ENCODE assay signal across 1 cellular context in the genomic region with DNA sequence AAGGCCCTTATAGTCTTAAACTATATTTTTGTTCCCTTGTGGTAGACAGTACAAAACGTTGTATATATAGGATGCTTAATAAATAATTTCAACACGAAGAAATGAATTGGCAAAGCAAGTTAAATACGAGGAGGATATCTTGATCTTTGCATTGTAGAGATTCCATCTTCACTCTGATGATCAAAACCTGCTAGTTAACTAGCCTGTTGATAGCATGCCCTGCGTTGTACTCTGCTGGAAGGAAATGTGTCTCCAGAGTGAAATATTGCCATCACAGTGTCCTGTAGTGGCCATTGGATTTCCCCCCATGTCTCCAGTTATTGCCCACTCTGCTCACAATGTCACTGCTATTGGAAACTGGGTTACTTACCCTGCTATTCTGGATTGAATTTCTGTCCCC.
TF ChIP-seq lines count a peak whose summit lies in the region.

No MANE protein-coding gene starts in this region.

TF ChIP-seq in SK-N-SH, 30 proteins besides CTCF, POLR2A, EP300 and RAD21:
- TF ChIP-seq, protein P1, sequence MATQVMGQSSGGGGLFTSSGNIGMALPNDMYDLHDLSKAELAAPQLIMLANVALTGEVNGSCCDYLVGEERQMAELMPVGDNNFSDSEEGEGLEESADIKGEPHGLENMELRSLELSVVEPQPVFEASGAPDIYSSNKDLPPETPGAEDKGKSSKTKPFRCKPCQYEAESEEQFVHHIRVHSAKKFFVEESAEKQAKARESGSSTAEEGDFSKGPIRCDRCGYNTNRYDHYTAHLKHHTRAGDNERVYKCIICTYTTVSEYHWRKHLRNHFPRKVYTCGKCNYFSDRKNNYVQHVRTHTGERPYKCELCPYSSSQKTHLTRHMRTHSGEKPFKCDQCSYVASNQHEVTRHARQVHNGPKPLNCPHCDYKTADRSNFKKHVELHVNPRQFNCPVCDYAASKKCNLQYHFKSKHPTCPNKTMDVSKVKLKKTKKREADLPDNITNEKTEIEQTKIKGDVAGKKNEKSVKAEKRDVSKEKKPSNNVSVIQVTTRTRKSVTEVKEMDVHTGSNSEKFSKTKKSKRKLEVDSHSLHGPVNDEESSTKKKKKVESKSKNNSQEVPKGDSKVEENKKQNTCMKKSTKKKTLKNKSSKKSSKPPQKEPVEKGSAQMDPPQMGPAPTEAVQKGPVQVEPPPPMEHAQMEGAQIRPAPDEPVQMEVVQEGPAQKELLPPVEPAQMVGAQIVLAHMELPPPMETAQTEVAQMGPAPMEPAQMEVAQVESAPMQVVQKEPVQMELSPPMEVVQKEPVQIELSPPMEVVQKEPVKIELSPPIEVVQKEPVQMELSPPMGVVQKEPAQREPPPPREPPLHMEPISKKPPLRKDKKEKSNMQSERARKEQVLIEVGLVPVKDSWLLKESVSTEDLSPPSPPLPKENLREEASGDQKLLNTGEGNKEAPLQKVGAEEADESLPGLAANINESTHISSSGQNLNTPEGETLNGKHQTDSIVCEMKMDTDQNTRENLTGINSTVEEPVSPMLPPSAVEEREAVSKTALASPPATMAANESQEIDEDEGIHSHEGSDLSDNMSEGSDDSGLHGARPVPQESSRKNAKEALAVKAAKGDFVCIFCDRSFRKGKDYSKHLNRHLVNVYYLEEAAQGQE (IDR thresholded peaks at IDR 0.05; ENCODE audit: low read depth, low read length): no peak
- TF ChIP-seq RCOR1 (IDR thresholded peaks at IDR 0.05; ENCODE audit: low read length): no peak
- no peak for TF ChIP-seq FOSL2 (IDR thresholded peaks at IDR 0.05; ENCODE audit: borderline replicate concordance, low read depth)
- no peak for TF ChIP-seq SIN3A (IDR thresholded peaks at IDR 0.05; ENCODE audit: borderline replicate concordance, low read depth, low read length)
- TF ChIP-seq, protein P2, sequence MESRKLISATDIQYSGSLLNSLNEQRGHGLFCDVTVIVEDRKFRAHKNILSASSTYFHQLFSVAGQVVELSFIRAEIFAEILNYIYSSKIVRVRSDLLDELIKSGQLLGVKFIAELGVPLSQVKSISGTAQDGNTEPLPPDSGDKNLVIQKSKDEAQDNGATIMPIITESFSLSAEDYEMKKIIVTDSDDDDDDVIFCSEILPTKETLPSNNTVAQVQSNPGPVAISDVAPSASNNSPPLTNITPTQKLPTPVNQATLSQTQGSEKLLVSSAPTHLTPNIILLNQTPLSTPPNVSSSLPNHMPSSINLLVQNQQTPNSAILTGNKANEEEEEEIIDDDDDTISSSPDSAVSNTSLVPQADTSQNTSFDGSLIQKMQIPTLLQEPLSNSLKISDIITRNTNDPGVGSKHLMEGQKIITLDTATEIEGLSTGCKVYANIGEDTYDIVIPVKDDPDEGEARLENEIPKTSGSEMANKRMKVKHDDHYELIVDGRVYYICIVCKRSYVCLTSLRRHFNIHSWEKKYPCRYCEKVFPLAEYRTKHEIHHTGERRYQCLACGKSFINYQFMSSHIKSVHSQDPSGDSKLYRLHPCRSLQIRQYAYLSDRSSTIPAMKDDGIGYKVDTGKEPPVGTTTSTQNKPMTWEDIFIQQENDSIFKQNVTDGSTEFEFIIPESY (IDR thresholded peaks at IDR 0.05; ENCODE audit: borderline replicate concordance, low read depth): no peak
- no peak for TF ChIP-seq ELF1 (IDR thresholded peaks at IDR 0.05)
- no peak for TF ChIP-seq FOXJ3 (CRISPR knock-in tag; IDR thresholded peaks at IDR 0.05)
- TF ChIP-seq TCF12 (IDR thresholded peaks at IDR 0.05): no peak
- TF ChIP-seq MEF2A (IDR thresholded peaks at IDR 0.05; ENCODE audit: borderline replicate concordance, low read depth): no peak
- no peak for TF ChIP-seq EZH2phosphoT487 (IDR thresholded peaks at IDR 0.05; ENCODE audit: borderline replicate concordance, low read depth)
- TF ChIP-seq, protein P3, sequence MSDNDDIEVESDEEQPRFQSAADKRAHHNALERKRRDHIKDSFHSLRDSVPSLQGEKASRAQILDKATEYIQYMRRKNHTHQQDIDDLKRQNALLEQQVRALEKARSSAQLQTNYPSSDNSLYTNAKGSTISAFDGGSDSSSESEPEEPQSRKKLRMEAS (IDR thresholded peaks at IDR 0.05; ENCODE audit: low read depth): no peak
- TF ChIP-seq NRF1 (IDR thresholded peaks at IDR 0.05; ENCODE audit: low read depth, low read length): no peak
- no peak for TF ChIP-seq GABPA (IDR thresholded peaks at IDR 0.05; ENCODE audit: low read depth)
- TF ChIP-seq NFIC (IDR thresholded peaks at IDR 0.05; ENCODE audit: borderline replicate concordance): no peak
- TF ChIP-seq TEAD4 (IDR thresholded peaks at IDR 0.05; ENCODE audit: borderline replicate concordance, insufficient read depth): no peak
